17 cellular contexts compared by ENCODE assay signal in the genomic region with DNA sequence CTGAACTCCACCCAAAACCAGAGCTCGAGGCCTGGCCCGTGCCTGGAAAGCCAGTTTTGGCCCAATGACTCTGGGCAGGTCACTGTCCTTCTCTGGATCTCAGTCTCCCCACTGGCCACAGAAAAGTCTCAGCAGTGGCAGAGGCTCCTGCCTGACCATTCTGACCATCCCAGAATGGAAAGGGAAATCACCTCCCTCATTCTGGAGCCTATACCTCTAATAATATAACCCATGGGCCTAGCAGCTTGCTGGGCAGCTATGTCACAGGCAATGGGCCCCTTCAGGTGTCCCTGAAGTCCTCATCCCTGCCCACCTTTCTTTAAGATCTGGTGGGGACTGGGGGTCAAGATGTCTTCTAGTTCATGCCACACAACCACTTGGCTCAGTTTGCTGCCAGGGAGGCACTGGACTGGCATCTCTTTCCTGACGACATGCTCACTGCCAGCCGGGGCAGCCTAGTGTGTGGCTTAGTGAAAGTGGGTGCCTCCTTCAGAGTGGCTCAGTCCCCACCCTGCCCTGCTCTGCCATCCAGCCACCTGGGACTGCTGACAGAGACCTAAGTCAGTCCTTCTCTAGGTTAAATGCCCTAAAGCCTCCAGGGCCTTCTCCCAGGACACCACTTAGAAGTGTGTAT.
DNase-seq lines count a peak whose midpoint lies in the region; ATAC-seq and TF ChIP-seq lines count a peak whose summit lies in the region.
"Had no signal": no experiment of that assay in that cellular context is flagged by ENCODE, and none has a peak within 500 bp of the region (broad histone marks: within the 10 kb centered on the region; RNA-seq: fewer than 3 reads in every experiment).

No MANE protein-coding gene starts in this region.

- no peak overlapping the region for H2AFZ ChIP-seq in hepatocyte

- peak overlapping the region; percentile 97 for H3K27ac ChIP-seq in hepatocyte
- peak overlapping the region; percentile 80 for H3K27ac ChIP-seq in subcutaneous abdominal adipose tissue (ENCODE audit: low read depth, low read length)
- H3K27ac ChIP-seq in tibial artery, result peak overlapping the region in 1 of 2 donors; percentile 27
- H3K27ac ChIP-seq: RWPE1 had no signal

- TF ChIP-seq CTCF in hepatocyte (IDR thresholded peaks at IDR 0.05; ENCODE audit: poor library complexity) (no peak), tibial artery (IDR thresholded peaks at IDR 0.05) (no peak)

- no peak for DNase-seq in activated naive CD4-positive, alpha-beta T cell treated with Interleukin-2 at 50 U/mL for 16 hours
- peak; percentile 53 for DNase-seq in RPMI8226
- no peak for DNase-seq in hepatocyte (ENCODE audit: low spot score)
- no peak for DNase-seq in tibial artery
- DNase-seq: activated CD4-positive, alpha-beta T cell treated with anti-CD3 and anti-CD28 coated beads for 1 hour; endodermal cell; H9; NCI-H2029 treated with DMSO at 0.1 percent for 48 hours; NCI-H526 treated with DMSO at 0.1 percent for 48 hours; nephron progenitor cell; stimulated activated CD4-positive, alpha-beta T cell treated with anti-CD3 and anti-CD28 coated beads, Interleukin-2, amount 100 ng/mL, for 24 hours had no signal

- intact Hi-C loops in tibial artery (cut with DNase I; ENCODE audit: low total_unique reads), result no loop called here

- no peaks in the 10 kb centered on the region for H3K9me2 ChIP-seq in hepatocyte (replicated peaks; ENCODE audit: insufficient read depth)

- H3K9ac ChIP-seq in subcutaneous abdominal adipose tissue (ENCODE audit: low read length in 5 of 5), result peak overlapping the region in 2 of 5 donors; percentile 17 to 32

- ATAC-seq in GM18867 (IDR thresholded peaks at IDR 0.05; ENCODE audit: unreplicated experiment) (no peak), GM18498 (IDR thresholded peaks at IDR 0.05; ENCODE audit: unreplicated experiment) (no peak)

- no peaks in the 10 kb centered on the region for H3K9me3 Mint-ChIP-seq in activated naive CD4-positive, alpha-beta T cell treated with anti-CD3 and anti-CD28 coated beads, Interleukin-2, amount 50 U/mL, for 24 hours
- H3K9me3 Mint-ChIP-seq: H9, nephron progenitor cell had no signal

- no peaks in the 10 kb centered on the region for H3K79me2 ChIP-seq in hepatocyte

- H3K27me3 ChIP-seq in hepatocyte, result no peaks in the 10 kb centered on the region
- H3K27me3 ChIP-seq in subcutaneous abdominal adipose tissue (ENCODE audit: control insufficient read depth in 5 of 5, insufficient read depth in 4 of 5, low read length in 5 of 5), result no peaks in the 10 kb centered on the region
- H3K27me3 ChIP-seq in tibial artery, result no peaks in the 10 kb centered on the region

- WGBS in hepatocyte (ENCODE audit: low lambda C conversion rate, missing lambda C conversion rate), result 97% methylated on average over 4 of the region's 4 CpGs

- H3K4me3 ChIP-seq in hepatocyte (no peak overlapping the region), subcutaneous abdominal adipose tissue (ENCODE audit: low read depth in 1 of 5, low read length in 5 of 5) (no peak overlapping the region), tibial artery (no peak overlapping the region)

- no peak overlapping the region for H3K4me3 Mint-ChIP-seq in activated naive CD4-positive, alpha-beta T cell treated with anti-CD3 and anti-CD28 coated beads, Interleukin-2, amount 50 U/mL, for 24 hours
- H3K4me3 Mint-ChIP-seq: activated naive CD8-positive, alpha-beta T cell; endodermal cell; H9; nephron progenitor cell had no signal

- H3K36me3 ChIP-seq in hepatocyte (replicated peaks; ENCODE audit: insufficient read depth, low read depth) (no peaks in the 10 kb centered on the region), subcutaneous abdominal adipose tissue (ENCODE audit: control insufficient read depth in 5 of 5, insufficient read depth in 5 of 5, low read length in 5 of 5) (no peaks in the 10 kb centered on the region), tibial artery (no peaks in the 10 kb centered on the region)

- H3K27ac Mint-ChIP-seq in activated naive CD4-positive, alpha-beta T cell treated with anti-CD3 and anti-CD28 coated beads, Interleukin-2, amount 50 U/mL, for 24 hours, result peak overlapping the region; percentile 75
- H3K27ac Mint-ChIP-seq: activated naive CD8-positive, alpha-beta T cell; endodermal cell; H9; nephron progenitor cell had no signal

- H3K36me3 Mint-ChIP-seq in activated naive CD4-positive, alpha-beta T cell treated with anti-CD3 and anti-CD28 coated beads, Interleukin-2, amount 50 U/mL, for 24 hours, result no peaks in the 10 kb centered on the region
- H3K36me3 Mint-ChIP-seq: activated naive CD8-positive, alpha-beta T cell had no signal

- no peak overlapping the region for H3K4me2 ChIP-seq in hepatocyte

- no peaks in the 10 kb centered on the region for H4K20me1 ChIP-seq in hepatocyte (ENCODE audit: insufficient read depth, poor library complexity, severe bottlenecking)

- no peaks in the 10 kb centered on the region for H3K27me3 Mint-ChIP-seq in activated naive CD4-positive, alpha-beta T cell treated with anti-CD3 and anti-CD28 coated beads, Interleukin-2, amount 50 U/mL, for 24 hours
- H3K27me3 Mint-ChIP-seq: activated naive CD8-positive, alpha-beta T cell had no signal

- H3K4me1 Mint-ChIP-seq in activated naive CD4-positive, alpha-beta T cell treated with anti-CD3 and anti-CD28 coated beads, Interleukin-2, amount 50 U/mL, for 24 hours, result peaks cover 42% of the 10 kb centered on the region

- peaks cover 23% of the 10 kb centered on the region for H3K4me1 ChIP-seq in hepatocyte (ENCODE audit: insufficient read depth)
- peaks cover 0 to 41% (median 23%) of the 10 kb centered on the region in 5 donors for H3K4me1 ChIP-seq in subcutaneous abdominal adipose tissue (ENCODE audit: control insufficient read depth in 5 of 5, insufficient read depth in 5 of 5, low read length in 5 of 5)
- peaks cover 0 to 19% (median 10%) of the 10 kb centered on the region in 4 donors for H3K4me1 ChIP-seq in tibial artery

- no peaks in the 10 kb centered on the region for H3K9me3 ChIP-seq in hepatocyte (ENCODE audit: low read depth)
- peaks cover 0 to 2% (median 0%) of the 10 kb centered on the region in 5 donors for H3K9me3 ChIP-seq in subcutaneous abdominal adipose tissue (ENCODE audit: control insufficient read depth in 5 of 5, low read length in 5 of 5)
- no peaks in the 10 kb centered on the region for H3K9me3 ChIP-seq in tibial artery
